In genomic region chr7:187237-187927, GRCh38 we compare ENCODE assay signal across 15 cellular contexts.
"Had no signal": no experiment of that assay in that cellular context is flagged by ENCODE, and none has a peak within 500 bp of the region (broad histone marks: within the 10 kb centered on the region; RNA-seq: fewer than 3 reads in every experiment).

No MANE protein-coding gene starts in this region.

- H3K27ac Mint-ChIP-seq: activated B cell treated with CpG ODN at 0.5 μM for 24 hours; activated CD4-positive, alpha-beta T cell treated with anti-CD3 and anti-CD28 coated beads, Interleukin-2, amount 10 ng/mL, durations not matched to agents 7 days and 5 days; activated naive CD4-positive, alpha-beta T cell treated with anti-CD3 and anti-CD28 coated beads for 36 hours; natural killer cell treated with Interleukin-12 subunit alpha and Interleukin-12 subunit beta and Interleukin-15 and Interleukin-18, amount 100 ng/mL, for 72 hours had no signal

- H3K27ac ChIP-seq: cardiac muscle cell, heart right ventricle, pancreas, thyroid gland, uterus had no signal

- H3K27me3 ChIP-seq: cardiac muscle cell, pancreas, thyroid gland, uterus had no signal

- H3K36me3 Mint-ChIP-seq: natural killer cell treated with Interleukin-12 subunit alpha and Interleukin-12 subunit beta and Interleukin-15 and Interleukin-18, amount 100 ng/mL, for 72 hours had no signal

- DNase-seq: activated B cell treated with CpG ODN at 0.5 μM for 24 hours; activated CD4-positive, alpha-beta T cell treated with anti-CD3 and anti-CD28 coated beads, Interleukin-2, amount 10 ng/mL, durations not matched to agents 7 days and 5 days; activated CD8-positive, alpha-beta memory T cell treated with anti-CD3 and anti-CD28 coated beads for 24 hours; activated naive CD4-positive, alpha-beta T cell treated with anti-CD3 and anti-CD28 coated beads for 36 hours; effector CD4-positive, alpha-beta T cell; foreskin melanocyte; heart right ventricle; pancreas; retina; small intestine; T-helper 9 cell; thyroid gland; uterus had no signal

- H3K4me3 ChIP-seq: cardiac muscle cell, heart right ventricle, pancreas, thyroid gland, uterus had no signal

- H3K9me3 ChIP-seq: pancreas, thyroid gland, uterus had no signal

- H3K9me3 Mint-ChIP-seq: activated B cell treated with CpG ODN at 0.5 μM for 24 hours; activated CD4-positive, alpha-beta T cell treated with anti-CD3 and anti-CD28 coated beads, Interleukin-2, amount 10 ng/mL, durations not matched to agents 7 days and 5 days; activated naive CD4-positive, alpha-beta T cell treated with anti-CD3 and anti-CD28 coated beads for 36 hours; natural killer cell treated with Interleukin-12 subunit alpha and Interleukin-12 subunit beta and Interleukin-15 and Interleukin-18, amount 100 ng/mL, for 72 hours had no signal

- H3K36me3 ChIP-seq: cardiac muscle cell, heart right ventricle, pancreas, thyroid gland, uterus had no signal

- H3K4me3 Mint-ChIP-seq: activated B cell treated with CpG ODN at 0.5 μM for 24 hours; activated CD4-positive, alpha-beta T cell treated with anti-CD3 and anti-CD28 coated beads, Interleukin-2, amount 10 ng/mL, durations not matched to agents 7 days and 5 days; activated naive CD4-positive, alpha-beta T cell treated with anti-CD3 and anti-CD28 coated beads for 36 hours; natural killer cell treated with Interleukin-12 subunit alpha and Interleukin-12 subunit beta and Interleukin-15 and Interleukin-18, amount 100 ng/mL, for 72 hours had no signal
